In the genomic region with DNA sequence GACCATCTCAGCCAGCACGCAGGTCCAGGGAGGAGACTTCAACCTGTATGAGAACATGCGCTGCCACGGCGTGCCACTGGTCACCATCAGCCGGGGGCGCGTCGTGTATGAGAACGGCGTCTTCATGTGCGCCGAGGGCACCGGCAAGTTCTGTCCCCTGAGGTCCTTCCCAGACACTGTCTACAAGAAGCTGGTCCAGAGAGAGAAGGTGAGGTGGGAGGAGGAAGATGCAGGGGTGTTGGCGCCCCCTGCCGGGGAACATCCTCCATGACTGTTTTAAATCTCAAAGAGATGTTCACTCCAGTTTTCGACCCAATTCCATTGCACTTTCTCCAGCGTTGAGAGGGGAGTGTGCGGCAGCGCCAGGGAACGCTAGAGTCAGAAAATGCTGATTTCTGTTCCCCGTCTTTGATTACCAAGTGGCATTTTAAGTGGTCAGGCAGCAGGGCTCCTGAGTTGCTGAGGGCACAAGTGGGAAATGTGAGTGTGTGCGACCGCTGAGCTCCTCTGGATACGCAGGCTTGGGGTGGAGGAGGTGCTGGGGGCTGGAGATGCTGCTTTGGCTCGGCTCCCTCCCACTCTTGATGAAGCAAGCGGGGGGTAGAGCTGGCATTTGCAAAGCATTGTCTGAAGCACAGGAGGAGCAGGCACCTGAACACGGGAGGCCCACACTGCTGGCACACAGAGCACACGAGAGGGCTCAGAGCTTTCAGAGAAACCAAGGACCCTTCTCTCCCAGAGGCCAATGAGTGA, we compare ENCODE assay signal across 2 cellular contexts.
TF ChIP-seq lines count a peak whose summit lies in the region.

No MANE protein-coding gene starts in this region.

TF ChIP-seq in A549, 52 proteins besides CTCF, POLR2A, EP300 and RAD21:
- TF ChIP-seq, protein P1, sequence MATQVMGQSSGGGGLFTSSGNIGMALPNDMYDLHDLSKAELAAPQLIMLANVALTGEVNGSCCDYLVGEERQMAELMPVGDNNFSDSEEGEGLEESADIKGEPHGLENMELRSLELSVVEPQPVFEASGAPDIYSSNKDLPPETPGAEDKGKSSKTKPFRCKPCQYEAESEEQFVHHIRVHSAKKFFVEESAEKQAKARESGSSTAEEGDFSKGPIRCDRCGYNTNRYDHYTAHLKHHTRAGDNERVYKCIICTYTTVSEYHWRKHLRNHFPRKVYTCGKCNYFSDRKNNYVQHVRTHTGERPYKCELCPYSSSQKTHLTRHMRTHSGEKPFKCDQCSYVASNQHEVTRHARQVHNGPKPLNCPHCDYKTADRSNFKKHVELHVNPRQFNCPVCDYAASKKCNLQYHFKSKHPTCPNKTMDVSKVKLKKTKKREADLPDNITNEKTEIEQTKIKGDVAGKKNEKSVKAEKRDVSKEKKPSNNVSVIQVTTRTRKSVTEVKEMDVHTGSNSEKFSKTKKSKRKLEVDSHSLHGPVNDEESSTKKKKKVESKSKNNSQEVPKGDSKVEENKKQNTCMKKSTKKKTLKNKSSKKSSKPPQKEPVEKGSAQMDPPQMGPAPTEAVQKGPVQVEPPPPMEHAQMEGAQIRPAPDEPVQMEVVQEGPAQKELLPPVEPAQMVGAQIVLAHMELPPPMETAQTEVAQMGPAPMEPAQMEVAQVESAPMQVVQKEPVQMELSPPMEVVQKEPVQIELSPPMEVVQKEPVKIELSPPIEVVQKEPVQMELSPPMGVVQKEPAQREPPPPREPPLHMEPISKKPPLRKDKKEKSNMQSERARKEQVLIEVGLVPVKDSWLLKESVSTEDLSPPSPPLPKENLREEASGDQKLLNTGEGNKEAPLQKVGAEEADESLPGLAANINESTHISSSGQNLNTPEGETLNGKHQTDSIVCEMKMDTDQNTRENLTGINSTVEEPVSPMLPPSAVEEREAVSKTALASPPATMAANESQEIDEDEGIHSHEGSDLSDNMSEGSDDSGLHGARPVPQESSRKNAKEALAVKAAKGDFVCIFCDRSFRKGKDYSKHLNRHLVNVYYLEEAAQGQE (IDR thresholded peaks at IDR 0.05) = no peak
- TF ChIP-seq SMC3 (IDR thresholded peaks at IDR 0.05) = peak; percentile 87

TF ChIP-seq in endothelial cell of umbilical vein, 7 proteins besides CTCF, POLR2A, EP300 and RAD21 (continued from another document):
- TF ChIP-seq MAX (IDR thresholded peaks at IDR 0.05; ENCODE audit: insufficient read depth, insufficient read length) = no peak
- TF ChIP-seq EZH2 (IDR thresholded peaks at IDR 0.05; ENCODE audit: borderline replicate concordance, low read depth, low read length, severe bottlenecking) = no peak
